In genomic region chr5:84113246-84114118, GRCh38 we compare ENCODE assay signal across 12 cellular contexts.
DNase-seq lines count a peak whose midpoint lies in the region; ATAC-seq and TF ChIP-seq lines count a peak whose summit lies in the region.
"Had no signal": no experiment of that assay in that cellular context is flagged by ENCODE, and none has a peak within 500 bp of the region (broad histone marks: within the 10 kb centered on the region; RNA-seq: fewer than 3 reads in every experiment).

No MANE protein-coding gene starts in this region.

- no TSS peak for BruUV-seq in HCT116 (replicated peaks; lab: Mats Ljungman, UMichigan)

- H3K27ac ChIP-seq in HCT116 (ENCODE audit: low read depth, low read length) (no peak overlapping the region), neural progenitor cell (peak overlapping the region; percentile 81)

- RAD21 ChIA-PET in HCT116 (lab: Charles Lee; ENCODE audit: low non-redundant PET in 1 of 2, low total read pairs in 2 of 2, uncharacterized antibody in 2 of 2, unreplicated experiment in 2 of 2): no interaction called here

- DNase-seq in HCT116 (ENCODE audit: low read depth, low spot score): peak; percentile 10
- DNase-seq in NCI-H345 treated with DMSO at 0.1 percent for 48 hours (lab: John Stamatoyannopoulos, UW; ENCODE audit: unreplicated experiment): peak; percentile 85
- DNase-seq in cerebellum (ENCODE audit: low spot score): peak; percentile 13
- DNase-seq in neural progenitor cell (ENCODE audit: low spot score): peak; percentile 72
- DNase-seq in activated CD4-positive, alpha-beta T cell treated with anti-CD3 and anti-CD28 coated beads, Interleukin-2, amount 50 U/mL, for 4 hours: no peak
- DNase-seq in activated CD8-positive, alpha-beta memory T cell treated with anti-CD3 and anti-CD28 coated beads, Interleukin-2, amount 50 U/mL, for 48 hours: no peak
- DNase-seq: activated CD8-positive, alpha-beta memory T cell treated with anti-CD3 and anti-CD28 coated beads, Interleukin-2, amount 50 U/mL, for 4 hours; Karpas-422; stimulated activated naive B cell treated with anti-CD40 and anti-IgM and Interleukin-4, amounts not matched to agents 10 μg/mL and 1 μg/mL and 100 μg/mL, for 72 hours had no signal

- no peaks in the 10 kb centered on the region for H3K9me2 ChIP-seq in HCT116 (ENCODE audit: insufficient read depth)

- POLR2A ChIA-PET in HCT116 (lab: Charles Lee): no interaction called here

- H3K9me3 ChIP-seq in HCT116 (ENCODE audit: control insufficient read depth in 1 of 2, insufficient read depth in 1 of 2, low read depth in 1 of 2, low read length in 2 of 2) (no peaks in the 10 kb centered on the region), neural progenitor cell (ENCODE audit: low read depth) (no peaks in the 10 kb centered on the region)

- H3K4me3 ChIP-seq in HCT116 (replicated peaks in 1 of 2; ENCODE audit: low read depth in 1 of 2, low read length in 2 of 2) (no peak overlapping the region), neural progenitor cell (peak overlapping the region; percentile 12)

- H3K4me1 Mint-ChIP-seq in neural progenitor cell: peaks cover 42% of the 10 kb centered on the region
- H3K4me1 Mint-ChIP-seq: stimulated activated naive B cell treated with anti-CD40 and anti-IgM and Interleukin-4, amounts not matched to agents 10 μg/mL and 1 μg/mL and 100 μg/mL, for 72 hours had no signal

- intact Hi-C loops in HCT116 (cut with micrococcal nuclease): no loop called here

- no peaks in the 10 kb centered on the region for H3K9me3 Mint-ChIP-seq in neural progenitor cell
- H3K9me3 Mint-ChIP-seq: stimulated activated naive B cell treated with anti-CD40 and anti-IgM and Interleukin-4, amounts not matched to agents 10 μg/mL and 1 μg/mL and 100 μg/mL, for 72 hours had no signal

- H3K79me2 ChIP-seq in HCT116 (ENCODE audit: insufficient read depth, low read length) (no peaks in the 10 kb centered on the region), neural progenitor cell (ENCODE audit: low read depth) (no peaks in the 10 kb centered on the region)

- H4K20me1 ChIP-seq in HCT116 (ENCODE audit: insufficient read depth): no peaks in the 10 kb centered on the region
- H4K20me1 ChIP-seq in neural progenitor cell (ENCODE audit: low read depth): no peaks in the 10 kb centered on the region

- H3F3A ChIP-seq in neural progenitor cell (ENCODE audit: low read depth): peaks cover 16% of the 10 kb centered on the region

- peak overlapping the region; percentile 75 for H3K4me3 Mint-ChIP-seq in neural progenitor cell
- H3K4me3 Mint-ChIP-seq: natural killer cell treated with Interleukin-12 subunit alpha and Interleukin-12 subunit beta and Interleukin-15 and Interleukin-18, amount 100 ng/mL, for 72 hours; stimulated activated naive B cell treated with anti-CD40 and anti-IgM and Interleukin-4, amounts not matched to agents 10 μg/mL and 1 μg/mL and 100 μg/mL, for 72 hours had no signal

- no peak for TF ChIP-seq RAD21 in HCT116 (IDR thresholded peaks at IDR 0.05; ENCODE audit: low read depth)

- CTCF ChIA-PET in HCT116 (lab: Charles Lee): no interaction called here

- H3K4me1 ChIP-seq in HCT116 (ENCODE audit: control insufficient read depth in 1 of 2, insufficient read depth in 2 of 2, low read length in 2 of 2) (peaks cover 8 to 13% of the 10 kb centered on the region in 2 experiments), neural progenitor cell (peaks cover 26% of the 10 kb centered on the region)

- H3K27me3 Mint-ChIP-seq in neural progenitor cell (ENCODE audit: insufficient read depth, low read depth): no peaks in the 10 kb centered on the region
- H3K27me3 Mint-ChIP-seq: natural killer cell treated with Interleukin-12 subunit alpha and Interleukin-12 subunit beta and Interleukin-15 and Interleukin-18, amount 100 ng/mL, for 72 hours; stimulated activated naive B cell treated with anti-CD40 and anti-IgM and Interleukin-4, amounts not matched to agents 10 μg/mL and 1 μg/mL and 100 μg/mL, for 72 hours had no signal

- no peaks in the 10 kb centered on the region for H3K36me3 Mint-ChIP-seq in neural progenitor cell
- H3K36me3 Mint-ChIP-seq: natural killer cell treated with Interleukin-12 subunit alpha and Interleukin-12 subunit beta and Interleukin-15 and Interleukin-18, amount 100 ng/mL, for 72 hours; stimulated activated naive B cell treated with anti-CD40 and anti-IgM and Interleukin-4, amounts not matched to agents 10 μg/mL and 1 μg/mL and 100 μg/mL, for 72 hours had no signal

- H3K4me2 ChIP-seq in HCT116 (ENCODE audit: low read length) (peak overlapping the region; percentile 36; the same call in 1 of the 2 replicates), neural progenitor cell (peak overlapping the region; percentile 61)

- H3K9ac ChIP-seq in HCT116 (ENCODE audit: low read length) (no peak overlapping the region), neural progenitor cell (no peak overlapping the region)

- no peak for TF ChIP-seq POLR2A in HCT116 (IDR thresholded peaks at IDR 0.05; ENCODE audit: borderline replicate concordance, extremely low read depth, insufficient read depth, insufficient read length)

- no peaks in the 10 kb centered on the region for H3K36me3 ChIP-seq in HCT116 (ENCODE audit: control insufficient read depth in 1 of 2, insufficient read depth in 2 of 2, low read length in 2 of 2)
- H3K36me3 ChIP-seq in neural progenitor cell: no peaks in the 10 kb centered on the region

- H3K27ac Mint-ChIP-seq in neural progenitor cell: peak overlapping the region; percentile 92
- H3K27ac Mint-ChIP-seq: natural killer cell treated with Interleukin-12 subunit alpha and Interleukin-12 subunit beta and Interleukin-15 and Interleukin-18, amount 100 ng/mL, for 72 hours; stimulated activated naive B cell treated with anti-CD40 and anti-IgM and Interleukin-4, amounts not matched to agents 10 μg/mL and 1 μg/mL and 100 μg/mL, for 72 hours had no signal

- ATAC-seq in HCT116 (peak; percentile 83), GM18909 (IDR thresholded peaks at IDR 0.05; ENCODE audit: poor library complexity, unreplicated experiment) (no peak), HG03442 (IDR thresholded peaks at IDR 0.05; ENCODE audit: unreplicated experiment) (no peak)
- ATAC-seq: natural killer cell treated with Interleukin-12 subunit alpha and Interleukin-12 subunit beta and Interleukin-15 and Interleukin-18, amount 100 ng/mL, for 72 hours; stimulated activated naive B cell treated with anti-CD40 and anti-IgM and Interleukin-4, amounts not matched to agents 10 μg/mL and 1 μg/mL and 100 μg/mL, for 72 hours had no signal

- H2AFZ ChIP-seq in HCT116 (ENCODE audit: low read depth, low read length, poor library complexity, severe bottlenecking): no peak overlapping the region
- H2AFZ ChIP-seq in neural progenitor cell (replicated peaks): no peak overlapping the region

- TF ChIP-seq CTCF in HCT116 (IDR thresholded peaks at IDR 0.05 in 2 of 3, conservative IDR thresholded peaks at IDR 0.05 in 1 of 3; ENCODE audit: borderline replicate concordance in 1 of 3, insufficient read depth in 1 of 3, low read depth in 2 of 3, low read length in 2 of 3): no peak
- no peak for TF ChIP-seq CTCF in neural progenitor cell (IDR thresholded peaks at IDR 0.05)

- no peaks in the 10 kb centered on the region for H3K27me3 ChIP-seq in HCT116 (ENCODE audit: insufficient read depth, low read length)
- H3K27me3 ChIP-seq in neural progenitor cell: no peaks in the 10 kb centered on the region

TF ChIP-seq in HCT116, 20 proteins besides CTCF, POLR2A, EP300 and RAD21:
- no peak for TF ChIP-seq SIN3A (IDR thresholded peaks at IDR 0.05; ENCODE audit: low read depth)
- TF ChIP-seq FOSL1 (IDR thresholded peaks at IDR 0.05; ENCODE audit: low read depth): peak; percentile 32; the same call in 1 of the 2 replicates
- TF ChIP-seq JUND (IDR thresholded peaks at IDR 0.05): peak; percentile 34; the same call in 1 of the 2 replicates

Comparison
In these comparisons a context has a peak if more than half of its experiments do, and no peak if none do; other contexts are left out.
1. DNase-seq: peak in HCT116 (single experiment), NCI-H345 treated with DMSO at 0.1 percent for 48 hours (single experiment), cerebellum (single experiment) and neural progenitor cell (single experiment); none in activated CD4-positive, alpha-beta T cell treated with anti-CD3 and anti-CD28 coated beads, Interleukin-2, amount 50 U/mL, for 4 hours (0 of 2) and activated CD8-positive, alpha-beta memory T cell treated with anti-CD3 and anti-CD28 coated beads, Interleukin-2, amount 50 U/mL, for 48 hours (single experiment).